21 cellular contexts compared by ENCODE assay signal in genomic region chr3:180048840-180049239, GRCh38. TPM values are rescaled to one million over a fixed set of nuclear protein-coding genes. Genes with fewer than 3 reads are reported as not detected.
A peak's percentile ranks its signal among the peaks of the same experiment; 100 is the strongest.
DNase-seq lines count a peak whose midpoint lies in the region; ATAC-seq and TF ChIP-seq lines count a peak whose summit lies in the region.
"Had no signal": no experiment of that assay in that cellular context is flagged by ENCODE, and none has a peak within 500 bp of the region (broad histone marks: within the 10 kb centered on the region; RNA-seq: fewer than 3 reads in every experiment).

No MANE protein-coding gene starts in this region.

- no peak overlapping the region for H3K18ac ChIP-seq in IMR-90 (ENCODE audit: low read depth, low read length)

- H3K4ac ChIP-seq in IMR-90 (ENCODE audit: low read depth, low read length), result no peak overlapping the region

- TF ChIP-seq POLR2A in IMR-90 (IDR thresholded peaks at IDR 0.05; ENCODE audit: low read depth, low read length), result no peak
- no peak for TF ChIP-seq POLR2A in ovary (IDR thresholded peaks at IDR 0.05)

- no peak overlapping the region for H3K23ac ChIP-seq in IMR-90 (ENCODE audit: low read depth, low read length)

- H4K5ac ChIP-seq in IMR-90 (ENCODE audit: low read depth, low read length), result no peak overlapping the region

- H3K4me2 ChIP-seq in IMR-90 (ENCODE audit: low read depth, low read length), result no peak overlapping the region
- no peak overlapping the region for H3K4me2 ChIP-seq in mammary epithelial cell (ENCODE audit: insufficient read depth, low read depth, low read length)

- H3K79me2 ChIP-seq in mammary epithelial cell (ENCODE audit: insufficient read depth, low read length), result no peaks in the 10 kb centered on the region

- H4K20me1 ChIP-seq in IMR-90 (ENCODE audit: insufficient read depth, low read length) (no peaks in the 10 kb centered on the region), mammary epithelial cell (ENCODE audit: insufficient read depth, low read length) (no peaks in the 10 kb centered on the region)

- H2AK5ac ChIP-seq in IMR-90 (ENCODE audit: low read depth, low read length), result no peak overlapping the region

- no peak for TF ChIP-seq EP300 in ovary (IDR thresholded peaks at IDR 0.05)

- H3K9me3 ChIP-seq in IMR-90 (ENCODE audit: control insufficient read depth, insufficient read depth, low read length) (no peaks in the 10 kb centered on the region), mammary epithelial cell (replicated peaks; ENCODE audit: insufficient read depth, low read length) (no peaks in the 10 kb centered on the region), ovary (no peaks in the 10 kb centered on the region)

- no peaks in the 10 kb centered on the region for H3K27me3 ChIP-seq in IMR-90 (ENCODE audit: control insufficient read depth, insufficient read depth, low read length)
- no peaks in the 10 kb centered on the region for H3K27me3 ChIP-seq in mammary epithelial cell (ENCODE audit: insufficient read depth, low read length)
- H3K27me3 ChIP-seq in ovary, result no peaks in the 10 kb centered on the region
- H3K27me3 ChIP-seq: foreskin keratinocyte had no signal

- intact Hi-C loops in IMR-90 (cut with micrococcal nuclease) (no loop called here), mammary epithelial cell (cut with micrococcal nuclease) (no loop called here), ovary (cut with DNase I) (no loop called here)

- H3K14ac ChIP-seq in IMR-90 (replicated peaks; ENCODE audit: low read depth, low read length), result no peak overlapping the region

- H2BK5ac ChIP-seq in IMR-90 (ENCODE audit: low read depth, low read length, poor library complexity, severe bottlenecking), result no peak overlapping the region

- in situ Hi-C loops in IMR-90 (cut with MboI; ENCODE audit: low sequenced_read_pairs) (no loop called here), mammary epithelial cell (cut with MboI; ENCODE audit: low sequenced_read_pairs in 2 of 2) (no loop called here)

- peak; percentile 24 for DNase-seq in DMS79 (lab: John Stamatoyannopoulos, UW)
- peak; percentile 20 for DNase-seq in IMR-90
- DNase-seq in mammary epithelial cell, result peak; percentile 59
- DNase-seq in non-pigmented ciliary epithelial cell (ENCODE audit: low read depth), result peak; percentile 4
- DNase-seq in ovary, result no peak
- no peak for DNase-seq in NCI-H69 (lab: John Stamatoyannopoulos, UW)
- DNase-seq: activated CD4-positive, alpha-beta T cell treated with anti-CD3 and anti-CD28 coated beads for 1 hour; activated naive CD8-positive, alpha-beta T cell treated with anti-CD3 and anti-CD28 coated beads, Interleukin-2, amount 50 U/mL, for 24 hours; cerebellar nuclear complex; DMS 273 treated with DMSO at 0.1 percent for 48 hours; NCI-H1092 treated with DMSO at 0.1 percent for 48 hours; NCI-H446 treated with DMSO at 0.1 percent for 48 hours; occipital lobe; small intestine; stimulated activated CD4-positive, alpha-beta T cell treated with anti-CD3 and anti-CD28 coated beads, Interleukin-4, amount 100 ng/mL, for 4 hours; stimulated activated CD8-positive, alpha-beta memory T cell treated with anti-CD3 and anti-CD28 coated beads, Interleukin-4, amount 100 ng/mL, for 48 hours had no signal

- no peak overlapping the region for H2BK20ac ChIP-seq in IMR-90 (ENCODE audit: low read depth, low read length)

- POLR2A ChIA-PET in IMR-90 (lab: Charles Lee; ENCODE audit: unreplicated experiment), result no interaction called here

- H3K36me3 ChIP-seq in IMR-90 (ENCODE audit: control insufficient read depth, insufficient read depth, low read length) (no peaks in the 10 kb centered on the region), mammary epithelial cell (ENCODE audit: insufficient read depth, low read length) (no peaks in the 10 kb centered on the region), ovary (no peaks in the 10 kb centered on the region)

- H4K8ac ChIP-seq in IMR-90 (ENCODE audit: low read depth in 2 of 2, low read length in 2 of 2), result no peak overlapping the region

- no peak overlapping the region for H2AFZ ChIP-seq in IMR-90 (replicated peaks; ENCODE audit: low read length, poor library complexity)
- no peak overlapping the region for H2AFZ ChIP-seq in mammary epithelial cell (ENCODE audit: low read depth, low read length)

- no peak for TF ChIP-seq CTCF in IMR-90 (conservative IDR thresholded peaks at IDR 0.05; ENCODE audit: low read depth, low read length)
- TF ChIP-seq CTCF in mammary epithelial cell (conservative IDR thresholded peaks at IDR 0.05 in 1 of 2, IDR thresholded peaks at IDR 0.05 in 1 of 2; ENCODE audit: extremely low read depth in 1 of 2, insufficient read depth in 1 of 2, low read depth in 1 of 2, low read length in 2 of 2), result no peak
- no peak for TF ChIP-seq CTCF in ovary (IDR thresholded peaks at IDR 0.05)

- H2BK15ac ChIP-seq in IMR-90 (ENCODE audit: low read depth, low read length), result no peak overlapping the region

- WGBS in IMR-90 (ENCODE audit: extremely low coverage in 2 of 2, insufficient read length in 1 of 2), 2 experiments, result no CpG with 5 or more reads among the region's 1 CpG
- WGBS in mammary epithelial cell (ENCODE audit: low coverage, missing lambda C conversion rate), result 0% methylated on average over 1 of the region's 1 CpG
- WGBS in ovary, 3 donors, result 1 to 7% (median 3%) methylated on average over 1 of the region's 1 CpG

- H3K4me3 ChIP-seq in IMR-90 (ENCODE audit: insufficient read depth, low read depth, low read length) (no peak overlapping the region), mammary epithelial cell (replicated peaks in 1 of 3; ENCODE audit: insufficient read depth in 1 of 3, low read depth in 2 of 3, low read length in 3 of 3) (no peak overlapping the region), ovary (no peak overlapping the region)

- no peaks in the 10 kb centered on the region for H3K9me1 ChIP-seq in IMR-90 (ENCODE audit: insufficient read depth, low read length)

- H3K79me1 ChIP-seq in IMR-90 (ENCODE audit: low read depth in 1 of 2, low read length in 2 of 2), result no peaks in the 10 kb centered on the region

- H3K27ac ChIP-seq in IMR-90 (ENCODE audit: insufficient read depth, low read length) (no peak overlapping the region), mammary epithelial cell (ENCODE audit: insufficient read depth, low read depth, low read length) (no peak overlapping the region), ovary (no peak overlapping the region)
- H3K27ac ChIP-seq: foreskin keratinocyte had no signal

- no peak overlapping the region for H3K56ac ChIP-seq in IMR-90 (ENCODE audit: extremely low read depth, insufficient read depth, low read length)

- TF ChIP-seq RAD21 in IMR-90 (IDR thresholded peaks at IDR 0.05; ENCODE audit: low read length), result no peak

- dilution Hi-C loops in IMR-90 (cut with HindIII; ENCODE audit: low sequenced_read_pairs, unreplicated experiment), result no loop called here
- dilution Hi-C loops in mammary epithelial cell (cut with HindIII; ENCODE audit: low sequenced_read_pairs), result no loop called here

- BruUV-seq in IMR-90 (replicated peaks; lab: Mats Ljungman, UMichigan), result no TSS peak
- BruUV-seq in mammary epithelial cell (replicated peaks; lab: Mats Ljungman, UMichigan), result no TSS peak

- no peaks in the 10 kb centered on the region for H3K4me1 ChIP-seq in IMR-90 (ENCODE audit: control insufficient read depth, insufficient read depth, low read length)
- H3K4me1 ChIP-seq in mammary epithelial cell (ENCODE audit: insufficient read depth, low read length), result no peaks in the 10 kb centered on the region
- H3K4me1 ChIP-seq in ovary (ENCODE audit: insufficient read depth), result no peaks in the 10 kb centered on the region
- H3K4me1 ChIP-seq: foreskin keratinocyte had no signal

- CTCF ChIA-PET in IMR-90 (lab: Yijun Ruan, JAX) (no interaction called here), mammary epithelial cell (lab: Charles Lee; ENCODE audit: low non-redundant PET) (interaction anchor here (0.6 kb wide), 1 partner anchor 14 kb away, joined by 11 read pairs; no protein-coding TSS in a partner anchor)

- H3K9ac ChIP-seq in IMR-90 (ENCODE audit: low read depth, low read length) (no peak overlapping the region), mammary epithelial cell (ENCODE audit: insufficient read depth, low read length) (no peak overlapping the region)

- no peak overlapping the region for H4K91ac ChIP-seq in IMR-90 (ENCODE audit: insufficient read depth, low read depth, low read length)

- H2AK9ac ChIP-seq in IMR-90 (replicated peaks; ENCODE audit: low read depth, low read length, poor library complexity), result no peak overlapping the region

- ATAC-seq in IMR-90 (ENCODE audit: low read depth), result no peak
- ATAC-seq in GM19397 (IDR thresholded peaks at IDR 0.05; ENCODE audit: unreplicated experiment), result no peak
- ATAC-seq: activated naive CD8-positive, alpha-beta T cell treated with anti-CD3 and anti-CD28 coated beads, Interleukin-2, amount 50 U/mL, for 24 hours; activated T-helper 17 cell treated with anti-CD3 and anti-CD28 coated beads, Interleukin-2, amount 50 U/mL, for 72 hours; foreskin keratinocyte; left lobe of liver had no signal

- no peak overlapping the region for H2BK120ac ChIP-seq in IMR-90 (ENCODE audit: low read depth, low read length)

TF ChIP-seq in IMR-90, 13 proteins besides CTCF, POLR2A, EP300 and RAD21:
- no peak for TF ChIP-seq BHLHE40 (IDR thresholded peaks at IDR 0.05; ENCODE audit: low read depth, low read length)

RNA-seq across cellular contexts. Expression of gene PEX5L, which starts 12.1 kb away (rescaled TPM):
- total RNA-seq in IMR-90 (2012; rRNA removed) (under 0.01 TPM in 1 of 2 replicates, not detected in the other), mammary epithelial cell (1 to 10 TPM in 1 of 2 donors, under 1 TPM in 1; 0.83 to 7.1 TPM), ovary (1 to 10 TPM in 5 of 7 donors, under 1 TPM in 2; 0.30 to 8.6 (median 1.1) TPM)
- polyA plus RNA-seq in IMR-90 (2012; rRNA removed) (not detected in 2 replicates), mammary epithelial cell (0.86 TPM), ovary (under 1 TPM; 0.59 to 0.70 TPM)
- polyA plus RNA-seq in IMR-90 (2012; cell fraction: cytosol; rRNA removed), result not detected in 2 replicates
- not detected in 2 replicates for polyA plus RNA-seq in IMR-90 (2012; cell fraction: nucleus; rRNA removed; ENCODE audit: low replicate concordance)
- polyA minus RNA-seq in mammary epithelial cell, result not detected
- total RNA-seq: left lobe of liver had no signal
- polyA plus RNA-seq: BJ had no signal

Comparison
In these comparisons a context has a peak if more than half of its experiments do, and no peak if none do; other contexts are left out.
1. DNase-seq: peak in DMS79 (single experiment), IMR-90 (single experiment), mammary epithelial cell (single experiment) and non-pigmented ciliary epithelial cell (single experiment); none in ovary (0 of 5) and NCI-H69 (single experiment).